15 cellular contexts compared by ENCODE assay signal in genomic region chr20:31484001-31484400, GRCh38. TPM values are rescaled to one million over a fixed set of nuclear protein-coding genes. Genes with fewer than 3 reads are reported as not detected.
DNase-seq lines count a peak whose midpoint lies in the region; ATAC-seq and TF ChIP-seq lines count a peak whose summit lies in the region.
"Had no signal": no experiment of that assay in that cellular context is flagged by ENCODE, and none has a peak within 500 bp of the region (broad histone marks: within the 10 kb centered on the region; RNA-seq: fewer than 3 reads in every experiment).

No MANE protein-coding gene starts in this region.

- peaks cover 0 to 6% (median 4%) of the 10 kb centered on the region in 4 donors for H3K4me1 Mint-ChIP-seq in CD4-positive, alpha-beta memory T cell
- H3K4me1 Mint-ChIP-seq: central memory CD8-positive, alpha-beta T cell had no signal

- CTCF ChIA-PET in CD4-positive, alpha-beta memory T cell (lab: Charles Lee; ENCODE audit: partially characterized antibody): interaction anchor here (1.3 kb wide), 1 partner anchor 19 kb away, joined by 7 read pairs; no protein-coding TSS in a partner anchor

- no peak overlapping the region for H3K4me3 Mint-ChIP-seq in CD4-positive, alpha-beta memory T cell
- H3K4me3 Mint-ChIP-seq: activated naive CD8-positive, alpha-beta T cell; central memory CD8-positive, alpha-beta T cell had no signal

- no peak for ATAC-seq in HG02642 (IDR thresholded peaks at IDR 0.05; ENCODE audit: poor library complexity, unreplicated experiment)
- no peak for ATAC-seq in GM19351 (IDR thresholded peaks at IDR 0.05; ENCODE audit: unreplicated experiment)

- H3K27me3 ChIP-seq in CD4-positive, alpha-beta memory T cell (ENCODE audit: insufficient read depth, low read length): no peaks in the 10 kb centered on the region
- peaks cover 3% of the 10 kb centered on the region for H3K27me3 ChIP-seq in prostate gland (replicated peaks; ENCODE audit: insufficient read depth)

- H3K27ac ChIP-seq in CD4-positive, alpha-beta memory T cell (ENCODE audit: low read depth, low read length): no peak overlapping the region
- no peak overlapping the region for H3K27ac ChIP-seq in prostate gland
- H3K27ac ChIP-seq: VCaP had no signal

- H3K4me3 ChIP-seq in CD4-positive, alpha-beta memory T cell (ENCODE audit: low read length in 2 of 2): no peak overlapping the region
- no peak overlapping the region for H3K4me3 ChIP-seq in GM12865 (ENCODE audit: low read depth, low read length)
- no peak overlapping the region for H3K4me3 ChIP-seq in prostate gland
- H3K4me3 ChIP-seq: upper lobe of left lung had no signal

- intact Hi-C loops in CD4-positive, alpha-beta memory T cell (cut with micrococcal nuclease): no loop called here
- intact Hi-C loops in prostate gland (cut with DNase I): no loop called here

- H3K4me1 ChIP-seq in CD4-positive, alpha-beta memory T cell (ENCODE audit: insufficient read depth, low read length): no peaks in the 10 kb centered on the region
- no peaks in the 10 kb centered on the region for H3K4me1 ChIP-seq in prostate gland (replicated peaks)

- no peaks in the 10 kb centered on the region for H3K36me3 Mint-ChIP-seq in CD4-positive, alpha-beta memory T cell
- H3K36me3 Mint-ChIP-seq: activated naive CD8-positive, alpha-beta T cell had no signal

- no peaks in the 10 kb centered on the region for H3K36me3 ChIP-seq in CD4-positive, alpha-beta memory T cell (ENCODE audit: insufficient read depth, low read length)
- no peaks in the 10 kb centered on the region for H3K36me3 ChIP-seq in prostate gland
- H3K36me3 ChIP-seq: upper lobe of left lung had no signal

- no peak for TF ChIP-seq POLR2A in prostate gland (IDR thresholded peaks at IDR 0.05)

- no peaks in the 10 kb centered on the region for H3K9me3 ChIP-seq in CD4-positive, alpha-beta memory T cell (ENCODE audit: control insufficient read depth in 1 of 2, low read length in 2 of 2)
- H3K9me3 ChIP-seq in prostate gland: no peaks in the 10 kb centered on the region

- peaks cover 0 to 5% (median 0%) of the 10 kb centered on the region in 8 donors for H3K9me3 Mint-ChIP-seq in CD4-positive, alpha-beta memory T cell
- H3K9me3 Mint-ChIP-seq: central memory CD8-positive, alpha-beta T cell had no signal

- H3K27me3 Mint-ChIP-seq in CD4-positive, alpha-beta memory T cell: peaks cover 12 to 16% of the 10 kb centered on the region in 2 donors

- WGBS in prostate gland: 41% methylated on average over 31 of the region's 36 CpGs

- peak in 3 of 5 donors; percentile 6 to 12 (median 8) for DNase-seq in CD4-positive, alpha-beta memory T cell
- DNase-seq in GM12865 (ENCODE audit: low read depth): peak; percentile 25
- peak; percentile 51 to 56 for DNase-seq in activated T-cell treated with anti-CD3 and anti-CD28 coated beads, Interleukin-2, amount 50 U/mL, for 48 hours
- DNase-seq in left kidney (ENCODE audit: low read depth, low spot score): peak; percentile 49
- DNase-seq in GM19238 (ENCODE audit: insufficient read length, low spot score): no peak
- DNase-seq in prostate gland (ENCODE audit: low spot score): no peak
- DNase-seq: head of caudate nucleus, kidney glomerular epithelial cell had no signal

- no peak overlapping the region for H3K27ac Mint-ChIP-seq in CD4-positive, alpha-beta memory T cell
- H3K27ac Mint-ChIP-seq: activated naive CD8-positive, alpha-beta T cell had no signal

- no peak for TF ChIP-seq CTCF in GM12865 (IDR thresholded peaks at IDR 0.05; ENCODE audit: insufficient read depth, low read depth, low read length, missing control alignments)
- no peak for TF ChIP-seq CTCF in prostate gland (IDR thresholded peaks at IDR 0.05)

- POLR2A ChIA-PET in CD4-positive, alpha-beta memory T cell (lab: Charles Lee; ENCODE audit: partially characterized antibody): no interaction called here

RNA-seq across cellular contexts. Expression of gene REM1, which starts 8.9 kb away (rescaled TPM):
- total RNA-seq in CD4-positive, alpha-beta memory T cell: not detected
- not detected for polyA plus RNA-seq in CD4-positive, alpha-beta memory T cell
- total RNA-seq in prostate gland: 1 to 10 TPM; 1.3 to 4.9 TPM
- total RNA-seq: MCF 10A had no signal

RNA-seq across cellular contexts. Expression of gene DEFB124, which starts 9.1 kb away (rescaled TPM):
- total RNA-seq in CD4-positive, alpha-beta memory T cell: not detected
- not detected for polyA plus RNA-seq in CD4-positive, alpha-beta memory T cell
- not detected for total RNA-seq in prostate gland
- total RNA-seq: MCF 10A, upper lobe of left lung had no signal

RNA-seq across cellular contexts. Expression of gene HM13, which starts 30.2 kb away (rescaled TPM):
- total RNA-seq in CD4-positive, alpha-beta memory T cell: 100 to 1,000 TPM; 133 to 156 TPM
- polyA plus RNA-seq in CD4-positive, alpha-beta memory T cell: 100 to 1,000 TPM; 166 to 171 TPM
- 100 to 1,000 TPM in 1 of 2 donors, 10 to 100 TPM in 1; 99.7 to 131 TPM for total RNA-seq in prostate gland

RNA-seq across cellular contexts. Expression of gene DEFB123, which starts 43.6 kb away (rescaled TPM):
- not detected for total RNA-seq in CD4-positive, alpha-beta memory T cell
- polyA plus RNA-seq in CD4-positive, alpha-beta memory T cell: not detected
- total RNA-seq in prostate gland: 100 to 1,000 TPM in 1 of 2 donors, not detected in 1; 459 TPM
- total RNA-seq: MCF 10A, upper lobe of left lung had no signal

Comparison
In these comparisons a context has a peak if more than half of its experiments do, and no peak if none do; other contexts are left out.
1. DNase-seq: peak in CD4-positive, alpha-beta memory T cell (3 of 5), GM12865 (single experiment), activated T-cell treated with anti-CD3 and anti-CD28 coated beads, Interleukin-2, amount 50 U/mL, for 48 hours (2 of 2) and left kidney (single experiment); none in GM19238 (single experiment) and prostate gland (single experiment).